Comparison of ENCODE assay signal across 25 cellular contexts in genomic region chr2:99096728-99097127, GRCh38. TPM values are rescaled to one million over a fixed set of nuclear protein-coding genes. Genes with fewer than 3 reads are reported as not detected.
"Had no signal": no experiment of that assay in that cellular context is flagged by ENCODE, and none has a peak within 500 bp of the region (broad histone marks: within the 10 kb centered on the region; RNA-seq: fewer than 3 reads in every experiment).

No MANE protein-coding gene starts in this region.

- DNase-seq: activated CD4-positive, alpha-beta T cell treated with anti-CD3 and anti-CD28 coated beads for 48 hours; activated CD4-positive, alpha-beta T cell treated with anti-CD3 and anti-CD28 coated beads, Interleukin-2, amount 50 U/mL, for 48 hours; activated CD4-positive, CD25-positive, alpha-beta regulatory T cell; activated naive CD8-positive, alpha-beta T cell treated with anti-CD3 and anti-CD28 coated beads, Interleukin-2, amount 10 ng/mL, durations not matched to agents 7 days and 5 days; aorta; caudate nucleus; colonic mucosa; KG1; NCI-H1092; NCI-H1417; NCI-H1930; NCI-H2107; NCI-H2171 treated with DMSO at 0.1 percent for 48 hours; NCI-H226; NCI-H510A; NCI-H526 treated with DMSO at 0.1 percent for 48 hours; NCI-H82; OCI-M1; Peyer's patch; Right ventricle myocardium superior; SJCRH30; SK-N-SH; T-helper 1 cell had no signal

- H3K4me3 Mint-ChIP-seq: activated naive CD8-positive, alpha-beta T cell treated with anti-CD3 and anti-CD28 coated beads, Interleukin-2, amount 10 ng/mL, durations not matched to agents 7 days and 5 days; IgD-negative memory B cell had no signal

- H3K27me3 Mint-ChIP-seq: IgD-negative memory B cell had no signal

- H3K27ac Mint-ChIP-seq: activated naive CD8-positive, alpha-beta T cell treated with anti-CD3 and anti-CD28 coated beads, Interleukin-2, amount 10 ng/mL, durations not matched to agents 7 days and 5 days; IgD-negative memory B cell had no signal

RNA-seq across cellular contexts. Expression of gene C2orf15, which starts 44.8 kb away (rescaled TPM):
- total RNA-seq: LHCN-M2 had no signal
